Comparison of ENCODE assay signal across 14 cellular contexts in genomic region chr5:1099931-1100651, GRCh38. TPM values are rescaled to one million over a fixed set of nuclear protein-coding genes. Genes with fewer than 3 reads are reported as not detected.
DNase-seq lines count a peak whose midpoint lies in the region; FAIRE-seq and TF ChIP-seq lines count a peak whose summit lies in the region.
"Had no signal": no experiment of that assay in that cellular context is flagged by ENCODE, and none has a peak within 500 bp of the region (broad histone marks: within the 10 kb centered on the region; RNA-seq: fewer than 3 reads in every experiment).

No MANE protein-coding gene starts in this region.

- H2AK5ac ChIP-seq in H1 (ENCODE audit: low read depth, low read length) = no peak overlapping the region; the same call in 1 of the 2 replicates

- TF ChIP-seq POLR2A in H1 (IDR thresholded peaks at IDR 0.05; ENCODE audit: control extremely low read depth in 1 of 2, low read depth in 2 of 2, low read length in 2 of 2) = no peak
- TF ChIP-seq POLR2A in adrenal gland (IDR thresholded peaks at IDR 0.05) = no peak

- no peak for FAIRE-seq in H1 (lab: Jason Lieb, UNC)

- peak overlapping the region; percentile 12 for H4K5ac ChIP-seq in H1 (ENCODE audit: insufficient read length, low read depth, low read length)

- H2BK5ac ChIP-seq in H1 (ENCODE audit: low read depth, low read length) = no peak overlapping the region; the same call in 1 of the 2 replicates

- no peak overlapping the region for H2BK120ac ChIP-seq in H1 (replicated peaks; ENCODE audit: low read depth, low read length)

- TF ChIP-seq CTCF in H1 (IDR thresholded peaks at IDR 0.05; ENCODE audit: control extremely low read depth in 1 of 3, insufficient read depth in 1 of 3, low read depth in 1 of 3, low read length in 3 of 3) = no peak
- TF ChIP-seq CTCF in adrenal gland (IDR thresholded peaks at IDR 0.05) = no peak

- CTCF ChIA-PET in H1 (lab: Charles Lee; ENCODE audit: partially characterized antibody) = interaction anchor here (0.6 to 2.9 kb wide), 8 partner anchors 9 to 209 kb away, joined by 3 to 11 read pairs (median 4); no protein-coding TSS in a partner anchor

- no peak overlapping the region; the same call in 1 of the 2 replicates for H4K8ac ChIP-seq in H1 (ENCODE audit: extremely low read depth, insufficient read depth, low read length)

- peaks cover 0 to 89% of the 10 kb centered on the region in 2 experiments; a peak in 3 of 4 replicates for H3K79me2 ChIP-seq in H1 (ENCODE audit: control insufficient read depth in 1 of 2, insufficient read depth in 2 of 2, low read length in 2 of 2)

- TF ChIP-seq RAD21 in H1 (IDR thresholded peaks at IDR 0.05 in 1 of 2, conservative IDR thresholded peaks at IDR 0.05 in 1 of 2; ENCODE audit: low read depth in 2 of 2, low read length in 2 of 2) = no peak

- 77% methylated on average over 46 of the region's 47 CpGs; no CpG with 5 or more reads in 1 of the 2 experiments for WGBS in H1 (ENCODE audit: extremely low coverage in 1 of 2, insufficient coverage in 1 of 2, insufficient read length in 1 of 2, insufficient replicate concordance in 2 of 2, low coverage in 1 of 2, low lambda C conversion rate in 2 of 2, missing lambda C conversion rate in 1 of 2), 2 experiments
- 86 to 95% (median 90%) methylated on average over 40 to 47 of the region's 47 CpGs for WGBS in adrenal gland, 4 donors

- H2BK12ac ChIP-seq in H1 (ENCODE audit: low read depth, low read length) = no peak overlapping the region

- no peak overlapping the region for H3K4me3 ChIP-seq in BLaER1 treated with 17β-estradiol and CSF1 and Interleukin-3, amounts not matched to agents 10 nM and 100 nM
- H3K4me3 ChIP-seq in HUES6 (ENCODE audit: low read depth, low read length) = no peak overlapping the region
- H3K4me3 ChIP-seq in H1 (ENCODE audit: extremely low read depth in 1 of 4, insufficient read depth in 2 of 4, low read depth in 3 of 4, low read length in 4 of 4) = no peak overlapping the region; a peak in 1 of 8 replicates
- H3K4me3 ChIP-seq in muscle layer of colon (ENCODE audit: low read depth in 1 of 2, low read length in 2 of 2) = no peak overlapping the region
- H3K4me3 ChIP-seq in adrenal gland = no peak overlapping the region
- H3K4me3 ChIP-seq: lung had no signal

- H2AFZ ChIP-seq in H1 (ENCODE audit: low read length) = no peak overlapping the region

- DNase-seq in H1 (ENCODE audit: low read depth in 1 of 2, low spot score in 2 of 2) = no peak
- no peak for DNase-seq in adrenal gland
- no peak for DNase-seq in NCI-H510A treated with DMSO at 0.1 percent for 48 hours (lab: John Stamatoyannopoulos, UW)
- DNase-seq in OCI-M1 (lab: John Stamatoyannopoulos, UW) = no peak
- DNase-seq in posterior vena cava (ENCODE audit: low spot score) = no peak
- DNase-seq: BE2C, cortex of kidney, DMS153, NCI-H2081, NCI-H748 treated with DMSO at 0.1 percent for 48 hours had no signal

- POLR2A ChIA-PET in H1 (lab: Charles Lee; ENCODE audit: partially characterized antibody) = interaction anchor here (0.9 to 2.1 kb wide), 5 partner anchors 10 to 41 kb away, joined by 3 to 6 read pairs (median 3); no protein-coding TSS in a partner anchor

- H4K20me1 ChIP-seq in BLaER1 treated with 17β-estradiol and CSF1 and Interleukin-3, amounts not matched to agents 10 nM and 100 nM = peaks cover 60 to 89% (median 75%) of the 10 kb centered on the region in 11 experiments; a peak in 21 of 22 replicates
- peaks cover 6 to 27% of the 10 kb centered on the region in 2 experiments for H4K20me1 ChIP-seq in H1 (replicated peaks in 1 of 2; ENCODE audit: control insufficient read depth in 1 of 2, insufficient read depth in 2 of 2, low read length in 2 of 2)

- H3K27me3 ChIP-seq in BLaER1 treated with 17β-estradiol and CSF1 and Interleukin-3, amounts not matched to agents 10 nM and 100 nM = peaks cover 36 to 59% (median 56%) of the 10 kb centered on the region in 11 experiments
- H3K27me3 ChIP-seq in HUES6 (ENCODE audit: control insufficient read depth, insufficient read depth, low read length) = no peaks in the 10 kb centered on the region
- H3K27me3 ChIP-seq in H1 (replicated peaks in 1 of 4; ENCODE audit: control insufficient read depth in 3 of 4, extremely low read depth in 1 of 4, insufficient read depth in 3 of 4, low read length in 3 of 4) = no peaks in the 10 kb centered on the region
- H3K27me3 ChIP-seq in muscle layer of colon (ENCODE audit: control insufficient read depth in 1 of 2, insufficient read depth in 2 of 2, low read length in 2 of 2) = no peaks in the 10 kb centered on the region
- H3K27me3 ChIP-seq in adrenal gland = no peaks in the 10 kb centered on the region
- H3K27me3 ChIP-seq: BE2C had no signal

- H3K4me1 ChIP-seq in BLaER1 treated with 17β-estradiol and CSF1 and Interleukin-3, amounts not matched to agents 10 nM and 100 nM = peaks cover 41 to 87% (median 69%) of the 10 kb centered on the region in 10 experiments
- H3K4me1 ChIP-seq in HUES6 (ENCODE audit: control insufficient read depth, insufficient read depth, low read length) (peaks cover 46% of the 10 kb centered on the region), H1 (replicated peaks in 1 of 4; ENCODE audit: control insufficient read depth in 3 of 4, insufficient read depth in 4 of 4, low read length in 3 of 4) (peaks cover 5 to 73% (median 55%) of the 10 kb centered on the region in 4 experiments), muscle layer of colon (ENCODE audit: insufficient read depth, low read length) (peaks cover 30% of the 10 kb centered on the region), adrenal gland (replicated peaks in 1 of 2) (peaks cover 18 to 32% of the 10 kb centered on the region in 2 donors)

- no peak overlapping the region for H3K27ac ChIP-seq in BLaER1 treated with 17β-estradiol and CSF1 and Interleukin-3, amounts not matched to agents 10 nM and 100 nM
- H3K27ac ChIP-seq in HUES6 (ENCODE audit: low read depth, low read length) (no peak overlapping the region), H1 (ENCODE audit: low read depth, low read length) (no peak overlapping the region), muscle layer of colon (ENCODE audit: low read depth, low read length) (peak overlapping the region; percentile 5), adrenal gland (no peak overlapping the region)

- no peak overlapping the region for H3K4ac ChIP-seq in H1 (replicated peaks; ENCODE audit: insufficient read length, low read depth, low read length)

- no peaks in the 10 kb centered on the region for H3K9me3 ChIP-seq in BLaER1 treated with 17β-estradiol and CSF1 and Interleukin-3, amounts not matched to agents 10 nM and 100 nM (replicated peaks in 1 of 11)
- H3K9me3 ChIP-seq in HUES6 (ENCODE audit: control insufficient read depth, insufficient read depth, low read depth, low read length) (no peaks in the 10 kb centered on the region), H1 (ENCODE audit: insufficient read depth in 2 of 2, low read depth in 1 of 2, low read length in 1 of 2) (no peaks in the 10 kb centered on the region), muscle layer of colon (ENCODE audit: low read length) (no peaks in the 10 kb centered on the region), adrenal gland (replicated peaks in 1 of 3) (no peaks in the 10 kb centered on the region)
- H3K9me3 ChIP-seq: BE2C had no signal

- no peak overlapping the region for H4K91ac ChIP-seq in H1 (replicated peaks; ENCODE audit: insufficient read length, low read length)

- no peak overlapping the region for H3K14ac ChIP-seq in H1 (ENCODE audit: insufficient read length)

- no peak overlapping the region for H2BK20ac ChIP-seq in H1 (ENCODE audit: low read length)

- H3K36me3 ChIP-seq in BLaER1 treated with 17β-estradiol and CSF1 and Interleukin-3, amounts not matched to agents 10 nM and 100 nM = no peaks in the 10 kb centered on the region; a peak in 2 of 22 replicates
- H3K36me3 ChIP-seq in HUES6 (ENCODE audit: control insufficient read depth, insufficient read depth, low read length) = peaks cover 2% of the 10 kb centered on the region; the same call in 1 of the 2 replicates
- H3K36me3 ChIP-seq in H1 (ENCODE audit: control insufficient read depth in 2 of 4, insufficient read depth in 4 of 4, low read length in 3 of 4) = 0 out of 8 replicates have a peak, but pooled peaks cover 0 to 3% (median 0%) of the 10 kb centered on the region in 4 experiments
- no peaks in the 10 kb centered on the region for H3K36me3 ChIP-seq in muscle layer of colon (ENCODE audit: insufficient read depth, low read length)
- no peaks in the 10 kb centered on the region for H3K36me3 ChIP-seq in adrenal gland (replicated peaks in 1 of 2)
- H3K36me3 ChIP-seq: BE2C had no signal

- no peak overlapping the region for H3K56ac ChIP-seq in H1 (replicated peaks; ENCODE audit: insufficient read length, low read depth, low read length)

- H3K23me2 ChIP-seq in H1 (ENCODE audit: low read depth, low read length) = no peaks in the 10 kb centered on the region; the same call in 1 of the 2 replicates

- H2BK15ac ChIP-seq in H1 (ENCODE audit: low read length) = peak overlapping the region; percentile 61; the same call in 1 of the 2 replicates

- H3K18ac ChIP-seq in H1 (ENCODE audit: extremely low read depth, low read length) = peak overlapping the region; percentile 71

- no peak overlapping the region for H3K23ac ChIP-seq in H1 (ENCODE audit: insufficient read length)

- intact Hi-C loops in adrenal gland (cut with DNase I) = no loop called here
- intact Hi-C loops in posterior vena cava (cut with DNase I) = no loop called here

- peaks cover 50% of the 10 kb centered on the region for H3K79me1 ChIP-seq in H1 (ENCODE audit: low read depth, low read length)

- peak overlapping the region in 10 of 11 experiments; percentile 24 to 99 (median 94); a peak in 18 of 22 replicates for H3K4me2 ChIP-seq in BLaER1 treated with 17β-estradiol and CSF1 and Interleukin-3, amounts not matched to agents 10 nM and 100 nM
- H3K4me2 ChIP-seq in H1 (ENCODE audit: insufficient read depth in 1 of 2, low read depth in 2 of 2, low read length in 2 of 2) = peak overlapping the region in 1 of 2 experiments; percentile 26; a peak in 1 of 4 replicates

- 0 out of 22 replicates have a peak overlapping the region, but pooled peaks of 1 of the 11 experiments have one; percentile 9 for H3K9ac ChIP-seq in BLaER1 treated with 17β-estradiol and CSF1 and Interleukin-3, amounts not matched to agents 10 nM and 100 nM
- peak overlapping the region; percentile 7 for H3K9ac ChIP-seq in HUES6 (ENCODE audit: low read length)
- no peak overlapping the region for H3K9ac ChIP-seq in H1 (replicated peaks in 1 of 4; ENCODE audit: extremely low read depth in 1 of 4, low read depth in 3 of 4, low read length in 3 of 4)
- no peak overlapping the region for H3K9ac ChIP-seq in muscle layer of colon (ENCODE audit: low read length)

- TF ChIP-seq EP300 in H1 (IDR thresholded peaks at IDR 0.05; ENCODE audit: borderline replicate concordance in 1 of 2, low read depth in 2 of 2, low read length in 2 of 2) = no peak

RNA-seq across cellular contexts. Expression of gene SLC12A7, which starts 11.8 kb away (rescaled TPM):
- 38.6 and 39.7 TPM in 2 replicates for total RNA-seq in H1 (2021; fragmentation: NEBNext Ultra II Directional; extraction: Animal tissue kit (Norgen Biotek cat#: 25700))
- 23.5 and 37.5 TPM in 2 replicates for polyA plus RNA-seq in H1 (2011; rRNA removed)
- 26.4 TPM for polyA plus RNA-seq in H1 (2011; cell fraction: cytosol; rRNA removed)
- polyA plus RNA-seq in H1 (2011; cell fraction: nucleus; rRNA removed) = 181 TPM
- polyA plus RNA-seq in H1 (2012, experiment 1 of 2) = 27.4 to 47.0 TPM (median 38.9 TPM) in 4 replicates
- 19.5 TPM for polyA plus RNA-seq in H1 (2012, experiment 2 of 2)
- polyA plus RNA-seq in H1 (2013, experiment 1 of 2) = 27.2 TPM
- polyA plus RNA-seq in H1 (2013, experiment 2 of 2) = 24.9 TPM
- polyA minus RNA-seq in H1 (2011; rRNA and poly(A)+ RNA removed) = 23.8 and 28.1 TPM in 2 replicates
- 33.8 TPM for polyA minus RNA-seq in H1 (2011; cell fraction: cytosol; rRNA and poly(A)+ RNA removed)
- 44.5 TPM for polyA minus RNA-seq in H1 (2011; cell fraction: nucleus; rRNA and poly(A)+ RNA removed)
- total RNA-seq in adrenal gland = 10 to 100 TPM; 15.8 to 52.6 (median 30.2) TPM
- polyA plus RNA-seq in adrenal gland = 10 to 100 TPM in 2 of 3 donors, 1 to 10 TPM in 1; 5.5 to 25.8 (median 18.6) TPM
- total RNA-seq in posterior vena cava = 10 to 100 TPM; 23.8 to 34.6 TPM
